In genomic region chr1:6184083-6184783, GRCh38 we compare ENCODE assay signal across 24 cellular contexts. TPM values are rescaled to one million over a fixed set of nuclear protein-coding genes. Genes with fewer than 3 reads are reported as not detected.
DNase-seq lines count a peak whose midpoint lies in the region; ATAC-seq, FAIRE-seq and TF ChIP-seq lines count a peak whose summit lies in the region.
"Had no signal": no experiment of that assay in that cellular context is flagged by ENCODE, and none has a peak within 500 bp of the region (broad histone marks: within the 10 kb centered on the region; RNA-seq: fewer than 3 reads in every experiment).

No MANE protein-coding gene starts in this region.

- CTCF ChIA-PET in H1 (lab: Charles Lee; ENCODE audit: partially characterized antibody) = interaction anchor here (0.8 to 3.9 kb wide), 13 partner anchors 10 to 254 kb away, joined by 3 to 27 read pairs (median 5); partner anchors contain the start of gene RNF207

- no peak overlapping the region for H2BK20ac ChIP-seq in H1 (ENCODE audit: low read length)

- TF ChIP-seq EP300 in H1 (IDR thresholded peaks at IDR 0.05; ENCODE audit: borderline replicate concordance in 1 of 2, low read depth in 2 of 2, low read length in 2 of 2) = no peak

- H2BK5ac ChIP-seq in H1 (ENCODE audit: low read depth, low read length) = no peak overlapping the region

- H4K5ac ChIP-seq in H1 (ENCODE audit: insufficient read length, low read depth, low read length) = no peak overlapping the region

- peaks cover 0 to 23% of the 10 kb centered on the region in 2 experiments; a peak in 2 of 4 replicates for H3K79me2 ChIP-seq in H1 (ENCODE audit: control insufficient read depth in 1 of 2, insufficient read depth in 2 of 2, low read length in 2 of 2)

- H2AK5ac ChIP-seq in H1 (ENCODE audit: low read depth, low read length) = no peak overlapping the region

- H3K9ac ChIP-seq in H1 (replicated peaks in 1 of 4; ENCODE audit: extremely low read depth in 1 of 4, low read depth in 3 of 4, low read length in 3 of 4) = 0 out of 7 replicates have a peak overlapping the region, but pooled peaks of 1 of the 4 experiments have one; percentile 8

- no peaks in the 10 kb centered on the region for H3K9me3 ChIP-seq in H1 (ENCODE audit: insufficient read depth in 2 of 2, low read depth in 1 of 2, low read length in 1 of 2)
- H3K9me3 ChIP-seq: breast epithelium, heart left ventricle, prostate gland, tibial artery had no signal

- H2AFZ ChIP-seq in H1 (ENCODE audit: low read length) = no peak overlapping the region

- 88% methylated on average over 13 of the region's 13 CpGs; no CpG with 5 or more reads in 1 of the 2 experiments for WGBS in H1 (ENCODE audit: extremely low coverage in 1 of 2, insufficient coverage in 1 of 2, insufficient read length in 1 of 2, insufficient replicate concordance in 2 of 2, low coverage in 1 of 2, low lambda C conversion rate in 2 of 2, missing lambda C conversion rate in 1 of 2), 2 experiments

- TF ChIP-seq POLR2A in GM12891 (IDR thresholded peaks at IDR 0.05; ENCODE audit: low read depth, low read length) (peak; percentile 36; the same call in 1 of the 2 replicates), H1 (IDR thresholded peaks at IDR 0.05; ENCODE audit: control extremely low read depth in 1 of 2, low read depth in 2 of 2, low read length in 2 of 2) (peak in 1 of 2 experiments; percentile 80; a peak in 2 of 3 replicates)

- H3K14ac ChIP-seq in H1 (ENCODE audit: insufficient read length) = no peak overlapping the region

- no peak overlapping the region for H3K56ac ChIP-seq in H1 (replicated peaks; ENCODE audit: insufficient read length, low read depth, low read length)

- peak; percentile 45 for FAIRE-seq in GM12891 (lab: Jason Lieb, UNC)
- FAIRE-seq in H1 (lab: Jason Lieb, UNC) = no peak

- no peak for TF ChIP-seq RAD21 in H1 (IDR thresholded peaks at IDR 0.05 in 1 of 2, conservative IDR thresholded peaks at IDR 0.05 in 1 of 2; ENCODE audit: low read depth in 2 of 2, low read length in 2 of 2)

- DNase-seq in DMS 273 (lab: John Stamatoyannopoulos, UW; ENCODE audit: unreplicated experiment) (peak; percentile 53), DMS 273 treated with DMSO at 0.1 percent for 48 hours (lab: John Stamatoyannopoulos, UW) (no peak), GM12891 (ENCODE audit: insufficient read length, low spot score) (no peak), H1 (ENCODE audit: low read depth in 1 of 2, low spot score in 2 of 2) (no peak), NCI-H226 (no peak)
- DNase-seq: activated CD4-positive, alpha-beta T cell treated with anti-CD3 and anti-CD28 coated beads for 1 hour; effector CD4-positive, alpha-beta T cell; heart left ventricle; naive thymus-derived CD4-positive, alpha-beta T cell; NCI-H1694 treated with DMSO at 0.1 percent for 48 hours; tibial artery had no signal

- H2BK12ac ChIP-seq in H1 (ENCODE audit: low read depth, low read length) = no peak overlapping the region

- peaks cover 8 to 38% (median 13%) of the 10 kb centered on the region in 4 experiments; a peak in 5 of 8 replicates for H3K36me3 ChIP-seq in H1 (ENCODE audit: control insufficient read depth in 2 of 4, insufficient read depth in 4 of 4, low read length in 3 of 4)
- H3K36me3 ChIP-seq: breast epithelium, prostate gland had no signal

- H3K27me3 ChIP-seq in H1 (replicated peaks in 1 of 4; ENCODE audit: control insufficient read depth in 3 of 4, extremely low read depth in 1 of 4, insufficient read depth in 3 of 4, low read length in 3 of 4) = peaks cover 6 to 27% (median 19%) of the 10 kb centered on the region in 4 experiments

- peaks cover 7 to 12% (median 8%) of the 10 kb centered on the region in 4 experiments for H3K4me1 ChIP-seq in H1 (replicated peaks in 1 of 4; ENCODE audit: control insufficient read depth in 3 of 4, insufficient read depth in 4 of 4, low read length in 3 of 4)

- no peak overlapping the region for H3K4ac ChIP-seq in H1 (replicated peaks; ENCODE audit: insufficient read length, low read depth, low read length)

- H3K4me3 ChIP-seq in H1 (ENCODE audit: extremely low read depth in 1 of 4, insufficient read depth in 2 of 4, low read depth in 3 of 4, low read length in 4 of 4) = no peak overlapping the region
- H3K4me3 ChIP-seq: breast epithelium, heart left ventricle, lung, prostate gland, smooth muscle cell, tibial artery had no signal

- H4K91ac ChIP-seq in H1 (replicated peaks; ENCODE audit: insufficient read length, low read length) = no peak overlapping the region

- H3K4me2 ChIP-seq in H1 (ENCODE audit: insufficient read depth in 1 of 2, low read depth in 2 of 2, low read length in 2 of 2) = no peak overlapping the region
- H3K4me2 ChIP-seq: smooth muscle cell had no signal

- H4K20me1 ChIP-seq in H1 (replicated peaks in 1 of 2; ENCODE audit: control insufficient read depth in 1 of 2, insufficient read depth in 2 of 2, low read length in 2 of 2) = peaks cover 13 to 24% of the 10 kb centered on the region in 2 experiments

- no peak overlapping the region for H2BK120ac ChIP-seq in H1 (replicated peaks; ENCODE audit: low read depth, low read length)

- no peak overlapping the region for H3K23ac ChIP-seq in H1 (ENCODE audit: insufficient read length)

- no peak overlapping the region for H4K8ac ChIP-seq in H1 (ENCODE audit: extremely low read depth, insufficient read depth, low read length)

- POLR2A ChIA-PET in H1 (lab: Charles Lee; ENCODE audit: partially characterized antibody) = interaction anchor here (0.5 to 6.0 kb wide), 9 partner anchors 8 to 228 kb away, joined by 4 to 50 read pairs (median 9); partner anchors contain the start of genes RNF207 and RPL22

- peaks cover 1% of the 10 kb centered on the region; the same call in 1 of the 2 replicates for H3K23me2 ChIP-seq in H1 (ENCODE audit: low read depth, low read length)

- peak; percentile 11 for ATAC-seq in SK-N-SH treated with all-trans-retinoic acid at 6 μM for 48 hours
- ATAC-seq in HG02870 (IDR thresholded peaks at IDR 0.05; ENCODE audit: unreplicated experiment) = no peak
- no peak for ATAC-seq in GM18858 (IDR thresholded peaks at IDR 0.05; ENCODE audit: unreplicated experiment)
- ATAC-seq: activated naive CD4-positive, alpha-beta T cell treated with anti-CD3 and anti-CD28 coated beads, Interleukin-2, amount 50 U/mL, for 72 hours; heart left ventricle; Right ventricle myocardium inferior had no signal

- no peak for TF ChIP-seq CTCF in H1 (IDR thresholded peaks at IDR 0.05; ENCODE audit: control extremely low read depth in 1 of 3, insufficient read depth in 1 of 3, low read depth in 1 of 3, low read length in 3 of 3)

- no peak overlapping the region for H3K18ac ChIP-seq in H1 (ENCODE audit: extremely low read depth, low read length)

- H2BK15ac ChIP-seq in H1 (ENCODE audit: low read length) = no peak overlapping the region

- peaks cover 6% of the 10 kb centered on the region for H3K79me1 ChIP-seq in H1 (ENCODE audit: low read depth, low read length)

- no peak overlapping the region for H3K27ac ChIP-seq in H1 (ENCODE audit: low read depth, low read length)
- H3K27ac ChIP-seq: 22Rv1, breast epithelium, heart left ventricle, prostate gland, tibial artery had no signal

RNA-seq across cellular contexts. Expression of gene CHD5, which starts 4.1 kb away (rescaled TPM):
- 0.23 TPM for polyA plus RNA-seq in GM12891 (2012; ENCODE audit: low read depth, missing spikeins)
- total RNA-seq in H1 (2021; fragmentation: NEBNext Ultra II Directional; extraction: Animal tissue kit (Norgen Biotek cat#: 25700)) = 0.94 and 1.8 TPM in 2 replicates
- 0.42 and 0.58 TPM in 2 replicates for polyA plus RNA-seq in H1 (2011; rRNA removed)
- polyA plus RNA-seq in H1 (2011; cell fraction: cytosol; rRNA removed) = 0.48 TPM
- 3.5 TPM for polyA plus RNA-seq in H1 (2011; cell fraction: nucleus; rRNA removed)
- polyA plus RNA-seq in H1 (2012, experiment 1 of 2) = 0.48 to 1.5 TPM (median 0.97 TPM) in 4 replicates
- polyA plus RNA-seq in H1 (2012, experiment 2 of 2) = 0.43 TPM
- polyA plus RNA-seq in H1 (2013, experiment 1 of 2) = 0.77 TPM
- 0.31 TPM for polyA plus RNA-seq in H1 (2013, experiment 2 of 2)
- 0.47 and 0.80 TPM in 2 replicates for polyA minus RNA-seq in H1 (2011; rRNA and poly(A)+ RNA removed)
- polyA minus RNA-seq in H1 (2011; cell fraction: cytosol; rRNA and poly(A)+ RNA removed) = 0.37 TPM
- polyA minus RNA-seq in H1 (2011; cell fraction: nucleus; rRNA and poly(A)+ RNA removed) = 0.90 TPM
- polyA plus RNA-seq: naive thymus-derived CD4-positive, alpha-beta T cell; smooth muscle cell had no signal

RNA-seq across cellular contexts. Expression of gene RPL22, which starts 15.2 kb away (rescaled TPM):
- polyA plus RNA-seq in GM12891 (2012; ENCODE audit: low read depth, missing spikeins) = 1,657 TPM
- 521 and 545 TPM in 2 replicates for total RNA-seq in H1 (2021; fragmentation: NEBNext Ultra II Directional; extraction: Animal tissue kit (Norgen Biotek cat#: 25700))
- polyA plus RNA-seq in H1 (2011; rRNA removed) = 66.8 and 133 TPM in 2 replicates
- polyA plus RNA-seq in H1 (2011; cell fraction: cytosol; rRNA removed) = 234 TPM
- 28.4 TPM for polyA plus RNA-seq in H1 (2011; cell fraction: nucleus; rRNA removed)
- polyA plus RNA-seq in H1 (2012, experiment 1 of 2) = 870 to 2,565 TPM (median 1,339 TPM) in 4 replicates
- 330 TPM for polyA plus RNA-seq in H1 (2012, experiment 2 of 2)
- polyA plus RNA-seq in H1 (2013, experiment 1 of 2) = 1,194 TPM
- polyA plus RNA-seq in H1 (2013, experiment 2 of 2) = 1,207 TPM
- polyA minus RNA-seq in H1 (2011; rRNA and poly(A)+ RNA removed) = 27.6 and 29.8 TPM in 2 replicates
- polyA minus RNA-seq in H1 (2011; cell fraction: cytosol; rRNA and poly(A)+ RNA removed) = 49.7 TPM
- polyA minus RNA-seq in H1 (2011; cell fraction: nucleus; rRNA and poly(A)+ RNA removed) = 47.9 TPM

RNA-seq across cellular contexts. Expression of gene RNF207, which starts 21.7 kb away (rescaled TPM):
- polyA plus RNA-seq in GM12891 (2012; ENCODE audit: low read depth, missing spikeins) = 16.0 TPM
- total RNA-seq in H1 (2021; fragmentation: NEBNext Ultra II Directional; extraction: Animal tissue kit (Norgen Biotek cat#: 25700)) = 3.9 and 4.2 TPM in 2 replicates
- polyA plus RNA-seq in H1 (2011; rRNA removed) = 5.4 and 15.9 TPM in 2 replicates
- 9.2 TPM for polyA plus RNA-seq in H1 (2011; cell fraction: cytosol; rRNA removed)
- 47.4 TPM for polyA plus RNA-seq in H1 (2011; cell fraction: nucleus; rRNA removed)
- 2.6 to 5.0 TPM (median 3.8 TPM) in 4 replicates for polyA plus RNA-seq in H1 (2012, experiment 1 of 2)
- 2.8 TPM for polyA plus RNA-seq in H1 (2012, experiment 2 of 2)
- polyA plus RNA-seq in H1 (2013, experiment 1 of 2) = 4.3 TPM
- 3.0 TPM for polyA plus RNA-seq in H1 (2013, experiment 2 of 2)
- 4.7 and 6.1 TPM in 2 replicates for polyA minus RNA-seq in H1 (2011; rRNA and poly(A)+ RNA removed)
- 5.7 TPM for polyA minus RNA-seq in H1 (2011; cell fraction: cytosol; rRNA and poly(A)+ RNA removed)
- polyA minus RNA-seq in H1 (2011; cell fraction: nucleus; rRNA and poly(A)+ RNA removed) = 17.2 TPM

RNA-seq across cellular contexts. Expression of gene ICMT, which starts 51.5 kb away (rescaled TPM):
- 19.3 TPM for polyA plus RNA-seq in GM12891 (2012; ENCODE audit: low read depth, missing spikeins)
- total RNA-seq in H1 (2021; fragmentation: NEBNext Ultra II Directional; extraction: Animal tissue kit (Norgen Biotek cat#: 25700)) = 105 and 106 TPM in 2 replicates
- 67.4 and 68.4 TPM in 2 replicates for polyA plus RNA-seq in H1 (2011; rRNA removed)
- 70.0 TPM for polyA plus RNA-seq in H1 (2011; cell fraction: cytosol; rRNA removed)
- polyA plus RNA-seq in H1 (2011; cell fraction: nucleus; rRNA removed) = 53.5 TPM
- 72.0 to 85.5 TPM (median 82.2 TPM) in 4 replicates for polyA plus RNA-seq in H1 (2012, experiment 1 of 2)
- 66.0 TPM for polyA plus RNA-seq in H1 (2012, experiment 2 of 2)
- polyA plus RNA-seq in H1 (2013, experiment 1 of 2) = 80.2 TPM
- polyA plus RNA-seq in H1 (2013, experiment 2 of 2) = 101 TPM
- polyA minus RNA-seq in H1 (2011; rRNA and poly(A)+ RNA removed) = 101 and 111 TPM in 2 replicates
- 77.6 TPM for polyA minus RNA-seq in H1 (2011; cell fraction: cytosol; rRNA and poly(A)+ RNA removed)
- polyA minus RNA-seq in H1 (2011; cell fraction: nucleus; rRNA and poly(A)+ RNA removed) = 47.2 TPM

RNA-seq across cellular contexts. Expression of gene HES3, which starts 59.7 kb away (rescaled TPM):
- polyA plus RNA-seq in GM12891 (2012; ENCODE audit: low read depth, missing spikeins) = not detected
- 54.3 and 67.9 TPM in 2 replicates for total RNA-seq in H1 (2021; fragmentation: NEBNext Ultra II Directional; extraction: Animal tissue kit (Norgen Biotek cat#: 25700))
- 38.8 and 105 TPM in 2 replicates for polyA plus RNA-seq in H1 (2011; rRNA removed)
- 39.6 TPM for polyA plus RNA-seq in H1 (2011; cell fraction: cytosol; rRNA removed)
- 96.6 TPM for polyA plus RNA-seq in H1 (2011; cell fraction: nucleus; rRNA removed)
- polyA plus RNA-seq in H1 (2012, experiment 1 of 2) = 54.8 to 62.4 TPM (median 58.8 TPM) in 4 replicates
- 66.2 TPM for polyA plus RNA-seq in H1 (2012, experiment 2 of 2)
- polyA plus RNA-seq in H1 (2013, experiment 1 of 2) = 28.3 TPM
- 27.2 TPM for polyA plus RNA-seq in H1 (2013, experiment 2 of 2)
- polyA minus RNA-seq in H1 (2011; rRNA and poly(A)+ RNA removed) = 4.3 and 6.6 TPM in 2 replicates
- polyA minus RNA-seq in H1 (2011; cell fraction: cytosol; rRNA and poly(A)+ RNA removed) = 51.3 TPM
- 55.7 TPM for polyA minus RNA-seq in H1 (2011; cell fraction: nucleus; rRNA and poly(A)+ RNA removed)
- total RNA-seq: activated naive CD4-positive, alpha-beta T cell treated with anti-CD3 and anti-CD28 coated beads, Interleukin-2, amount 50 U/mL, for 72 hours; breast epithelium; heart left ventricle; LHCN-M2; lung; naive thymus-derived CD4-positive, alpha-beta T cell; prostate gland; Right ventricle myocardium inferior; smooth muscle cell; T-helper 2 cell treated with Interferon-gamma antibody and Interleukin-4, amounts not matched to agents 100 ng/mL and 5 ng/mL, for 36 hours had no signal
- polyA plus RNA-seq: BJ; heart left ventricle; lung; naive thymus-derived CD4-positive, alpha-beta T cell; smooth muscle cell had no signal
